26 cellular contexts compared by ENCODE assay signal in genomic region chr19:31092189-31092753, GRCh38.
DNase-seq lines count a peak whose midpoint lies in the region; ATAC-seq and TF ChIP-seq lines count a peak whose summit lies in the region.
"Had no signal": no experiment of that assay in that cellular context is flagged by ENCODE, and none has a peak within 500 bp of the region (broad histone marks: within the 10 kb centered on the region; RNA-seq: fewer than 3 reads in every experiment).

No MANE protein-coding gene starts in this region.

- no peaks in the 10 kb centered on the region for H3K27me3 ChIP-seq in right cardiac atrium (ENCODE audit: control insufficient read depth, insufficient read depth)
- no peaks in the 10 kb centered on the region for H3K27me3 ChIP-seq in gastrocnemius medialis
- H3K27me3 ChIP-seq: BLaER1 treated with 17β-estradiol and CSF1 and Interleukin-3, amounts not matched to agents 10 nM and 100 nM; SJCRH30 had no signal

- H3K27ac Mint-ChIP-seq in progenitor cell of endocrine pancreas, result no peak overlapping the region
- no peak overlapping the region for H3K27ac Mint-ChIP-seq in stimulated activated effector memory CD8-positive, alpha-beta T cell treated with anti-CD3 and anti-CD28 coated beads, Interleukin-12 subunit alpha, Interleukin-12 subunit beta, amount 100 ng/mL, for 72 hours
- H3K27ac Mint-ChIP-seq: CD4-positive, alpha-beta memory T cell; HFFc6 had no signal

- H3K4me1 ChIP-seq in right cardiac atrium (ENCODE audit: control insufficient read depth, insufficient read depth, low read length), result no peaks in the 10 kb centered on the region
- no peaks in the 10 kb centered on the region for H3K4me1 ChIP-seq in gastrocnemius medialis
- H3K4me1 ChIP-seq: Caco-2 had no signal

- TF ChIP-seq CTCF in LNCaP clone FGC (IDR thresholded peaks at IDR 0.05; ENCODE audit: control insufficient read depth, extremely low read depth, insufficient read depth) (no peak), VCaP (conservative IDR thresholded peaks at IDR 0.05) (no peak), gastrocnemius medialis (IDR thresholded peaks at IDR 0.05 in 4 of 5, conservative IDR thresholded peaks at IDR 0.05 in 1 of 5) (no peak), progenitor cell of endocrine pancreas (IDR thresholded peaks at IDR 0.05; ENCODE audit: unreplicated experiment) (no peak)

- WGBS in right cardiac atrium, result 49% methylated on average over 11 of the region's 11 CpGs

- H3K9me3 ChIP-seq in right cardiac atrium (ENCODE audit: control insufficient read depth, low read length) (no peaks in the 10 kb centered on the region), gastrocnemius medialis (no peaks in the 10 kb centered on the region)
- H3K9me3 ChIP-seq: BLaER1 treated with 17β-estradiol and CSF1 and Interleukin-3, amounts not matched to agents 10 nM and 100 nM; Caco-2; SJCRH30 had no signal

- in situ Hi-C loops in gastrocnemius medialis (cut with MboI; ENCODE audit: low sequenced_read_pairs in 4 of 4), result no loop called here

- TF ChIP-seq POLR2A in gastrocnemius medialis (IDR thresholded peaks at IDR 0.05), result no peak

- no peaks in the 10 kb centered on the region for H3K36me3 ChIP-seq in gastrocnemius medialis
- H3K36me3 ChIP-seq: BLaER1 treated with 17β-estradiol and CSF1 and Interleukin-3, amounts not matched to agents 10 nM and 100 nM; SJCRH30 had no signal

- no peaks in the 10 kb centered on the region for H3K4me1 Mint-ChIP-seq in progenitor cell of endocrine pancreas (ENCODE audit: low read depth)
- no peaks in the 10 kb centered on the region for H3K4me1 Mint-ChIP-seq in stimulated activated effector memory CD8-positive, alpha-beta T cell treated with anti-CD3 and anti-CD28 coated beads, Interleukin-12 subunit alpha, Interleukin-12 subunit beta, amount 100 ng/mL, for 72 hours
- H3K4me1 Mint-ChIP-seq: CD4-positive, alpha-beta memory T cell; H9 had no signal

- H3K9me3 Mint-ChIP-seq in progenitor cell of endocrine pancreas (ENCODE audit: low read depth), result no peaks in the 10 kb centered on the region
- H3K9me3 Mint-ChIP-seq in stimulated activated effector memory CD8-positive, alpha-beta T cell treated with anti-CD3 and anti-CD28 coated beads, Interleukin-12 subunit alpha, Interleukin-12 subunit beta, amount 100 ng/mL, for 72 hours, result no peaks in the 10 kb centered on the region
- H3K9me3 Mint-ChIP-seq: H9, HFFc6 had no signal

- DNase-seq in LNCaP clone FGC (ENCODE audit: low read depth) (peak; percentile 37), right cardiac atrium (no peak), gastrocnemius medialis (peak; percentile 3 to 12), progenitor cell of endocrine pancreas (ENCODE audit: low spot score, unreplicated experiment) (no peak), NCI-H146 (lab: John Stamatoyannopoulos, UW) (no peak)
- no peak for DNase-seq in stimulated activated effector memory CD8-positive, alpha-beta T cell treated with anti-CD3 and anti-CD28 coated beads, Interleukin-12 subunit alpha, Interleukin-12 subunit beta, amount 100 ng/mL, for 72 hours (ENCODE audit: low spot score in 2 of 2)
- DNase-seq: ACHN; Caco-2; CD4-positive, alpha-beta memory T cell; DMS 273 treated with DMSO at 0.1 percent for 48 hours; DMS79 treated with DMSO at 0.1 percent for 48 hours; GM23248; H9; HFFc6; MM.1S; NCI-H1048; NCI-H1417 treated with DMSO at 0.1 percent for 48 hours; NCI-H187 treated with DMSO at 0.1 percent for 48 hours; NCI-H226; NCI-H510A treated with DMSO at 0.1 percent for 48 hours; NCI-H748 treated with DMSO at 0.1 percent for 48 hours; SJCRH30 had no signal

- peaks cover 3% of the 10 kb centered on the region for H3K27me3 Mint-ChIP-seq in progenitor cell of endocrine pancreas

- ATAC-seq in right cardiac atrium, result peak; percentile 25 to 32
- ATAC-seq in gastrocnemius medialis, result no peak
- ATAC-seq in stimulated activated effector memory CD8-positive, alpha-beta T cell treated with anti-CD3 and anti-CD28 coated beads, Interleukin-12 subunit alpha, Interleukin-12 subunit beta, amount 100 ng/mL, for 72 hours, result no peak
- ATAC-seq: K562, Panc1 had no signal

- no peak overlapping the region for H3K4me3 Mint-ChIP-seq in progenitor cell of endocrine pancreas (ENCODE audit: low read depth)
- H3K4me3 Mint-ChIP-seq in stimulated activated effector memory CD8-positive, alpha-beta T cell treated with anti-CD3 and anti-CD28 coated beads, Interleukin-12 subunit alpha, Interleukin-12 subunit beta, amount 100 ng/mL, for 72 hours, result no peak overlapping the region
- H3K4me3 Mint-ChIP-seq: CD4-positive, alpha-beta memory T cell; H9; HFFc6 had no signal

- H3K36me3 Mint-ChIP-seq in progenitor cell of endocrine pancreas (ENCODE audit: insufficient read depth), result no peaks in the 10 kb centered on the region
- H3K36me3 Mint-ChIP-seq in stimulated activated effector memory CD8-positive, alpha-beta T cell treated with anti-CD3 and anti-CD28 coated beads, Interleukin-12 subunit alpha, Interleukin-12 subunit beta, amount 100 ng/mL, for 72 hours, result no peaks in the 10 kb centered on the region
- H3K36me3 Mint-ChIP-seq: CD4-positive, alpha-beta memory T cell had no signal

- intact Hi-C loops in right cardiac atrium (cut with DNase I) (no loop called here), gastrocnemius medialis (cut with DNase I; ENCODE audit: low total_unique reads) (no loop called here)

- H3K4me3 ChIP-seq in LNCaP clone FGC (ENCODE audit: low read depth, low read length) (no peak overlapping the region), right cardiac atrium (ENCODE audit: low read length) (no peak overlapping the region), gastrocnemius medialis (no peak overlapping the region)
- H3K4me3 ChIP-seq: BLaER1 treated with 17β-estradiol and CSF1 and Interleukin-3, amounts not matched to agents 10 nM and 100 nM; GM23248; K562; SJCRH30 had no signal

- H3K27ac ChIP-seq in VCaP, result peak overlapping the region; percentile 37
- H3K27ac ChIP-seq in right cardiac atrium (ENCODE audit: low read length), result no peak overlapping the region
- H3K27ac ChIP-seq in gastrocnemius medialis, result no peak overlapping the region
- H3K27ac ChIP-seq: BLaER1 treated with 17β-estradiol and CSF1 and Interleukin-3, amounts not matched to agents 10 nM and 100 nM; GM23248; SJCRH30 had no signal

Comparison
In these comparisons a context has a peak if more than half of its experiments do, and no peak if none do; other contexts are left out.
1. DNase-seq: peak in LNCaP clone FGC (single experiment) and gastrocnemius medialis (2 of 2); none in right cardiac atrium (0 of 3), progenitor cell of endocrine pancreas (single experiment), NCI-H146 (single experiment) and stimulated activated effector memory CD8-positive, alpha-beta T cell treated with anti-CD3 and anti-CD28 coated beads, Interleukin-12 subunit alpha, Interleukin-12 subunit beta, amount 100 ng/mL, for 72 hours (0 of 2).
2. ATAC-seq: peak in right cardiac atrium (2 of 2); none in gastrocnemius medialis (0 of 2) and stimulated activated effector memory CD8-positive, alpha-beta T cell treated with anti-CD3 and anti-CD28 coated beads, Interleukin-12 subunit alpha, Interleukin-12 subunit beta, amount 100 ng/mL, for 72 hours (single experiment).